ENCODE assay signal across 16 cellular contexts in the genomic region with DNA sequence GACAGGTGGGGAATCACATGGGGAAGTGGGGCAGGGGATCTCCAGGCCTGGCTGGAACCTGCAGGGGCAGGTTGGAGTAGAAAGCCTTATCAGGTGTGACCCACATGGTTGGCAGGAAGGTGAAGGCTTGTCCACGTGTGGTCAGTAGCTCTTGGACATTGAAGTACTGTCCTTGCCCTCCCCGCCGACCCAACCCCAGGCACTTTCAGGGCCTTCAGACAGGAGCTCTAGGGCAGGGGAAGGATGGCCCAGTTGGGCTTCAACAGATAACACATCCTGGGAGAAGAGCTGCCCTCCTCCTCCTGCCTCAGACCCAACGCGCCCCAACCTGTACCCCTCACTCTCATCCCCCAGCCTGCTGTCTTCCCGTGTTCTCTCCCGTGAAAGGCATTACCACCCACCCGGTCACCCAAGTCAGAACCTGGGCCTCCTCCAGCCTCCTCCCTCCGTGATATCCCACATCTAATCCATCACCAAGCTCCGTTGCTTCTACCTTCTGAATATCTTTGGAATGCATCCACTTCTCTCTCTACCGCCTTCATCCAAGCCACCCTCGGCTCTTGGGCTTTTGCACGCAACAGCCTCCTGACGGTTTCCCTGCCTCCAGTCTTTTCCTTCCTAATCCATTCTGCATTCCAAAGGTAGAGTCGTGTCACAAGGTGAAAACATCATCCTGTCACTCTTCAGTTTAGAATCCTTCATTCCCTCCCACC. TPM values are rescaled to one million over a fixed set of nuclear protein-coding genes. Genes with fewer than 3 reads are reported as not detected.
DNase-seq lines count a peak whose midpoint lies in the region; ATAC-seq and TF ChIP-seq lines count a peak whose summit lies in the region.
"Had no signal": no experiment of that assay in that cellular context is flagged by ENCODE, and none has a peak within 500 bp of the region (broad histone marks: within the 10 kb centered on the region; RNA-seq: fewer than 3 reads in every experiment).

No MANE protein-coding gene starts in this region.

- H3K27me3 Mint-ChIP-seq in mesothelial cell of epicardium (ENCODE audit: low read depth) = no peaks in the 10 kb centered on the region

- H3K4me1 ChIP-seq in HCT116 (ENCODE audit: control insufficient read depth in 1 of 2, insufficient read depth in 2 of 2, low read length in 2 of 2) (peaks cover 46 to 77% of the 10 kb centered on the region in 2 experiments), duodenal mucosa (ENCODE audit: control insufficient read depth in 1 of 2, insufficient read depth in 2 of 2, low read length in 2 of 2) (peaks cover 91 to 93% of the 10 kb centered on the region in 2 donors), stomach (peaks cover 99 to 100% (median 100%) of the 10 kb centered on the region in 4 donors)
- H3K4me1 ChIP-seq: SJCRH30 had no signal

- peak overlapping the region; percentile 91 for H3K27ac Mint-ChIP-seq in mesothelial cell of epicardium
- H3K27ac Mint-ChIP-seq: activated B cell treated with CpG ODN at 0.5 μM for 24 hours; activated naive CD8-positive, alpha-beta T cell treated with anti-CD3 and anti-CD28 coated beads, Interleukin-2, amount 50 U/mL, for 24 hours; CD8-positive, alpha-beta memory T cell had no signal

- H3K9ac ChIP-seq in HCT116 (ENCODE audit: low read length) = no peak overlapping the region
- peak overlapping the region; percentile 52 to 56 for H3K9ac ChIP-seq in duodenal mucosa (ENCODE audit: low read depth in 1 of 2, low read length in 2 of 2)

- TF ChIP-seq POLR2A in HCT116 (IDR thresholded peaks at IDR 0.05; ENCODE audit: borderline replicate concordance, extremely low read depth, insufficient read depth, insufficient read length) (no peak), stomach (IDR thresholded peaks at IDR 0.05) (no peak)

- no peaks in the 10 kb centered on the region for H3K9me2 ChIP-seq in HCT116 (ENCODE audit: insufficient read depth)

- peaks cover 80% of the 10 kb centered on the region for H3K4me1 Mint-ChIP-seq in mesothelial cell of epicardium
- H3K4me1 Mint-ChIP-seq: activated naive CD8-positive, alpha-beta T cell treated with anti-CD3 and anti-CD28 coated beads, Interleukin-2, amount 50 U/mL, for 24 hours; central memory CD8-positive, alpha-beta T cell had no signal

- RAD21 ChIA-PET in HCT116 (lab: Charles Lee; ENCODE audit: low non-redundant PET in 1 of 2, low total read pairs in 2 of 2, uncharacterized antibody in 2 of 2, unreplicated experiment in 2 of 2) = no interaction called here

- H3K9me3 ChIP-seq in HCT116 (ENCODE audit: control insufficient read depth in 1 of 2, insufficient read depth in 1 of 2, low read depth in 1 of 2, low read length in 2 of 2) = no peaks in the 10 kb centered on the region
- H3K9me3 ChIP-seq in duodenal mucosa (ENCODE audit: control insufficient read depth in 1 of 2, low read length in 2 of 2) = no peaks in the 10 kb centered on the region
- H3K9me3 ChIP-seq in stomach = no peaks in the 10 kb centered on the region
- H3K9me3 ChIP-seq: left ventricle myocardium inferior, SJCRH30 had no signal

- peaks cover 5% of the 10 kb centered on the region for H3K36me3 Mint-ChIP-seq in mesothelial cell of epicardium
- H3K36me3 Mint-ChIP-seq: CD8-positive, alpha-beta memory T cell had no signal

- POLR2A ChIA-PET in HCT116 (lab: Charles Lee) = no interaction called here

- TF ChIP-seq EP300 in stomach (IDR thresholded peaks at IDR 0.05) = no peak

- no peak overlapping the region for H3K4me2 ChIP-seq in HCT116 (ENCODE audit: low read length)

- TF ChIP-seq CTCF in HCT116 (IDR thresholded peaks at IDR 0.05 in 2 of 3, conservative IDR thresholded peaks at IDR 0.05 in 1 of 3; ENCODE audit: borderline replicate concordance in 1 of 3, insufficient read depth in 1 of 3, low read depth in 2 of 3, low read length in 2 of 3) (no peak), mesothelial cell of epicardium (IDR thresholded peaks at IDR 0.05; ENCODE audit: unreplicated experiment) (no peak), stomach (IDR thresholded peaks at IDR 0.05) (no peak)

- no TSS peak for BruUV-seq in HCT116 (replicated peaks; lab: Mats Ljungman, UMichigan)

- H3K4me3 ChIP-seq in HCT116 (replicated peaks in 1 of 2; ENCODE audit: low read depth in 1 of 2, low read length in 2 of 2) = no peak overlapping the region
- peak overlapping the region; percentile 38 to 53 for H3K4me3 ChIP-seq in duodenal mucosa (ENCODE audit: low read depth in 1 of 2, low read length in 2 of 2)
- H3K4me3 ChIP-seq in stomach = no peak overlapping the region
- H3K4me3 ChIP-seq: left ventricle myocardium inferior, SJCRH30 had no signal

- intact Hi-C loops in HCT116 (cut with micrococcal nuclease) = no loop called here
- intact Hi-C loops in stomach (cut with DNase I; ENCODE audit: low total_unique reads) = no loop called here

- no peaks in the 10 kb centered on the region for H3K9me3 Mint-ChIP-seq in mesothelial cell of epicardium
- H3K9me3 Mint-ChIP-seq: activated B cell treated with CpG ODN at 0.5 μM for 24 hours; activated naive CD8-positive, alpha-beta T cell treated with anti-CD3 and anti-CD28 coated beads, Interleukin-2, amount 50 U/mL, for 24 hours; CD8-positive, alpha-beta memory T cell; central memory CD8-positive, alpha-beta T cell had no signal

- H4K20me1 ChIP-seq in HCT116 (ENCODE audit: insufficient read depth) = peaks cover 5% of the 10 kb centered on the region; the same call in 1 of the 2 replicates

- 74 to 80% (median 79%) methylated on average over 15 of the region's 15 CpGs for WGBS in stomach, 5 donors

- H3K27ac ChIP-seq in HCT116 (ENCODE audit: low read depth, low read length) = peak overlapping the region; percentile 2; the same call in 1 of the 2 replicates
- H3K27ac ChIP-seq in duodenal mucosa (ENCODE audit: low read depth, low read length) = peak overlapping the region; percentile 78
- peak overlapping the region; percentile 69 to 92 (median 87) for H3K27ac ChIP-seq in stomach
- H3K27ac ChIP-seq: left ventricle myocardium inferior, SJCRH30 had no signal

- H3K79me2 ChIP-seq in HCT116 (ENCODE audit: insufficient read depth, low read length) = peaks cover 90% of the 10 kb centered on the region

- DNase-seq in HCT116 (ENCODE audit: low read depth, low spot score) = no peak
- no peak for DNase-seq in mesothelial cell of epicardium (ENCODE audit: low spot score in 2 of 2, unreplicated experiment in 2 of 2)
- DNase-seq in stomach = no peak
- no peak for DNase-seq in NCI-H526 treated with DMSO at 0.1 percent for 48 hours (lab: John Stamatoyannopoulos, UW)
- DNase-seq in GM03348 (ENCODE audit: low spot score) = no peak
- DNase-seq: activated B cell treated with CpG ODN at 0.5 μM for 24 hours; activated naive CD8-positive, alpha-beta T cell treated with anti-CD3 and anti-CD28 coated beads, Interleukin-2, amount 50 U/mL, for 24 hours; CD8-positive, alpha-beta memory T cell; left ventricle myocardium inferior; NCI-H1436 treated with DMSO at 0.1 percent for 48 hours; stimulated activated naive CD4-positive, alpha-beta T cell treated with Interleukin-2 at 50 U/mL for 16 hours had no signal

- no peak overlapping the region for H2AFZ ChIP-seq in HCT116 (ENCODE audit: low read depth, low read length, poor library complexity, severe bottlenecking)

- no peak for ATAC-seq in HCT116
- ATAC-seq in GM19397 (IDR thresholded peaks at IDR 0.05; ENCODE audit: unreplicated experiment) = no peak
- ATAC-seq in GM21576 (IDR thresholded peaks at IDR 0.05; ENCODE audit: unreplicated experiment) = no peak
- ATAC-seq: activated naive CD8-positive, alpha-beta T cell treated with anti-CD3 and anti-CD28 coated beads, Interleukin-2, amount 50 U/mL, for 24 hours had no signal

- H3K4me3 Mint-ChIP-seq in mesothelial cell of epicardium = no peak overlapping the region
- H3K4me3 Mint-ChIP-seq: activated B cell treated with CpG ODN at 0.5 μM for 24 hours; activated naive CD8-positive, alpha-beta T cell treated with anti-CD3 and anti-CD28 coated beads, Interleukin-2, amount 50 U/mL, for 24 hours; CD8-positive, alpha-beta memory T cell; central memory CD8-positive, alpha-beta T cell had no signal

- H3K36me3 ChIP-seq in HCT116 (ENCODE audit: control insufficient read depth in 1 of 2, insufficient read depth in 2 of 2, low read length in 2 of 2) (peaks cover 8 to 38% of the 10 kb centered on the region in 2 experiments; a peak in 3 of 4 replicates), duodenal mucosa (ENCODE audit: control insufficient read depth in 1 of 2, insufficient read depth in 2 of 2, low read length in 2 of 2) (peaks cover 3 to 4% of the 10 kb centered on the region in 2 donors), stomach (no peaks in the 10 kb centered on the region)
- H3K36me3 ChIP-seq: left ventricle myocardium inferior had no signal

- CTCF ChIA-PET in HCT116 (lab: Charles Lee) = interaction anchor here (1.6 kb wide), 1 partner anchor 8 kb away, joined by 3 read pairs; no protein-coding TSS in a partner anchor

- no peak for TF ChIP-seq RAD21 in HCT116 (IDR thresholded peaks at IDR 0.05; ENCODE audit: low read depth)

- H3K27me3 ChIP-seq in HCT116 (ENCODE audit: insufficient read depth, low read length) = no peaks in the 10 kb centered on the region
- no peaks in the 10 kb centered on the region for H3K27me3 ChIP-seq in duodenal mucosa (ENCODE audit: control insufficient read depth in 1 of 2, insufficient read depth in 2 of 2, low read length in 2 of 2)
- no peaks in the 10 kb centered on the region for H3K27me3 ChIP-seq in stomach
- H3K27me3 ChIP-seq: SJCRH30 had no signal

TF ChIP-seq in HCT116, 20 proteins besides CTCF, POLR2A, EP300 and RAD21 (continues in another document):
- no peak for TF ChIP-seq EGR1 (IDR thresholded peaks at IDR 0.05; ENCODE audit: low read depth)
- no peak for TF ChIP-seq SP1 (IDR thresholded peaks at IDR 0.05; ENCODE audit: low read depth)
- TF ChIP-seq FOSL1 (IDR thresholded peaks at IDR 0.05; ENCODE audit: low read depth) = no peak
- no peak for TF ChIP-seq JUND (IDR thresholded peaks at IDR 0.05)
- TF ChIP-seq, protein P1, sequence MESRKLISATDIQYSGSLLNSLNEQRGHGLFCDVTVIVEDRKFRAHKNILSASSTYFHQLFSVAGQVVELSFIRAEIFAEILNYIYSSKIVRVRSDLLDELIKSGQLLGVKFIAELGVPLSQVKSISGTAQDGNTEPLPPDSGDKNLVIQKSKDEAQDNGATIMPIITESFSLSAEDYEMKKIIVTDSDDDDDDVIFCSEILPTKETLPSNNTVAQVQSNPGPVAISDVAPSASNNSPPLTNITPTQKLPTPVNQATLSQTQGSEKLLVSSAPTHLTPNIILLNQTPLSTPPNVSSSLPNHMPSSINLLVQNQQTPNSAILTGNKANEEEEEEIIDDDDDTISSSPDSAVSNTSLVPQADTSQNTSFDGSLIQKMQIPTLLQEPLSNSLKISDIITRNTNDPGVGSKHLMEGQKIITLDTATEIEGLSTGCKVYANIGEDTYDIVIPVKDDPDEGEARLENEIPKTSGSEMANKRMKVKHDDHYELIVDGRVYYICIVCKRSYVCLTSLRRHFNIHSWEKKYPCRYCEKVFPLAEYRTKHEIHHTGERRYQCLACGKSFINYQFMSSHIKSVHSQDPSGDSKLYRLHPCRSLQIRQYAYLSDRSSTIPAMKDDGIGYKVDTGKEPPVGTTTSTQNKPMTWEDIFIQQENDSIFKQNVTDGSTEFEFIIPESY (IDR thresholded peaks at IDR 0.05; ENCODE audit: extremely low read depth, insufficient replicate concordance, low read length) = no peak

RNA-seq across cellular contexts. Expression of a gene that starts 15.9 kb away (rescaled TPM):
- total RNA-seq in HCT116 (2021; ENCODE audit: unreplicated experiment) (224 TPM), mesothelial cell of epicardium (464 to 475 TPM (median 471 TPM) in 3 replicates), stomach (100 to 1,000 TPM in 4 of 5 donors, 10 to 100 TPM in 1; 63.0 to 282 (median 114) TPM)
- 217 and 285 TPM in 2 replicates for polyA plus RNA-seq in HCT116 (2012)
- 10 to 100 TPM; 11.3 to 53.3 (median 30.4) TPM for polyA plus RNA-seq in stomach
- total RNA-seq: activated B cell treated with CpG ODN at 0.5 μM for 24 hours had no signal
- polyA plus RNA-seq: CD8-positive, alpha-beta memory T cell had no signal

Comparison
In these comparisons a context has a peak if more than half of its experiments do, and no peak if none do; other contexts are left out.
1. H3K27ac ChIP-seq: peak in every context shown above with its lines; median percentile 87 in stomach; 78 in duodenal mucosa; 2 in HCT116.
2. H3K4me3 ChIP-seq: peak in duodenal mucosa (2 of 2); none in HCT116 (0 of 2) and stomach (0 of 4).